17 cellular contexts compared by ENCODE assay signal in genomic region chr2:19733951-19734425, GRCh38.
A peak's percentile ranks its signal among the peaks of the same experiment; 100 is the strongest.
DNase-seq lines count a peak whose midpoint lies in the region; ATAC-seq and TF ChIP-seq lines count a peak whose summit lies in the region.
"Had no signal": no experiment of that assay in that cellular context is flagged by ENCODE, and none has a peak within 500 bp of the region (broad histone marks: within the 10 kb centered on the region; RNA-seq: fewer than 3 reads in every experiment).

No MANE protein-coding gene starts in this region.

- H3K4me3 ChIP-seq in PC-3 (ENCODE audit: low read length) = no peak overlapping the region
- no peak overlapping the region for H3K4me3 ChIP-seq in psoas muscle
- H3K4me3 ChIP-seq: BLaER1 treated with 17β-estradiol and CSF1 and Interleukin-3, amounts not matched to agents 10 nM and 100 nM; spleen had no signal

- H3K9me3 ChIP-seq in PC-3 (ENCODE audit: low read length) (no peaks in the 10 kb centered on the region), psoas muscle (no peaks in the 10 kb centered on the region)
- H3K9me3 ChIP-seq: BLaER1 treated with 17β-estradiol and CSF1 and Interleukin-3, amounts not matched to agents 10 nM and 100 nM; spleen had no signal

- H4K20me1 ChIP-seq in PC-3 (ENCODE audit: low read length) = no peaks in the 10 kb centered on the region
- H4K20me1 ChIP-seq: BLaER1 treated with 17β-estradiol and CSF1 and Interleukin-3, amounts not matched to agents 10 nM and 100 nM had no signal

- no peaks in the 10 kb centered on the region for H3F3A ChIP-seq in PC-3 (ENCODE audit: low read length, unreplicated experiment)

- H3K27me3 ChIP-seq in PC-3 (ENCODE audit: low read length) (no peaks in the 10 kb centered on the region), psoas muscle (ENCODE audit: insufficient read depth in 3 of 3, low read length in 2 of 3) (peaks cover 0 to 5% (median 0%) of the 10 kb centered on the region in 3 donors)
- H3K27me3 ChIP-seq: BLaER1 treated with 17β-estradiol and CSF1 and Interleukin-3, amounts not matched to agents 10 nM and 100 nM; spleen had no signal

- no peaks in the 10 kb centered on the region for H3K79me2 ChIP-seq in PC-3 (ENCODE audit: low read length)

- H3K36me3 ChIP-seq in PC-3 (ENCODE audit: low read depth, low read length) (no peaks in the 10 kb centered on the region), psoas muscle (ENCODE audit: insufficient read depth in 1 of 2, low read depth in 1 of 2) (no peaks in the 10 kb centered on the region)
- H3K36me3 ChIP-seq: BLaER1 treated with 17β-estradiol and CSF1 and Interleukin-3, amounts not matched to agents 10 nM and 100 nM; spleen had no signal

- peak; percentile 29; the same call in 1 of the 2 replicates for ATAC-seq in PC-3
- ATAC-seq in psoas muscle = peak in 3 of 4 donors; percentile 55 to 74 (median 66)
- no peak for ATAC-seq in GM21737 (IDR thresholded peaks at IDR 0.05; ENCODE audit: unreplicated experiment)
- ATAC-seq in GM21423 (IDR thresholded peaks at IDR 0.05; ENCODE audit: unreplicated experiment) = no peak
- ATAC-seq in omental fat pad (ENCODE audit: low FRiP score) = no peak
- ATAC-seq: activated naive CD4-positive, alpha-beta T cell treated with anti-CD3 and anti-CD28 coated beads, Interleukin-2, amount 50 U/mL, for 72 hours; stimulated activated naive CD8-positive, alpha-beta T cell treated with anti-CD3 and anti-CD28 coated beads, Interleukin-15, amount 100 ng/mL, for 72 hours had no signal

- CTCF ChIA-PET in PC-3 (lab: Charles Lee) = interaction anchor here (0.5 kb wide), 1 partner anchor 15 kb away, joined by 3 read pairs; no protein-coding TSS in a partner anchor

- no peaks in the 10 kb centered on the region for H3K9me2 ChIP-seq in PC-3 (replicated peaks; ENCODE audit: low read length)

- 0 out of 2 replicates have a peak overlapping the region, but pooled peaks have one; percentile 15 for H2AFZ ChIP-seq in PC-3 (ENCODE audit: low read length)

- no peak overlapping the region for H3K4me2 ChIP-seq in PC-3 (ENCODE audit: low read length)
- H3K4me2 ChIP-seq: BLaER1 treated with 17β-estradiol and CSF1 and Interleukin-3, amounts not matched to agents 10 nM and 100 nM had no signal

- no peak overlapping the region for H3K27ac ChIP-seq in PC-3 (ENCODE audit: low read length)
- no peak overlapping the region for H3K27ac ChIP-seq in psoas muscle
- H3K27ac ChIP-seq: BLaER1 treated with 17β-estradiol and CSF1 and Interleukin-3, amounts not matched to agents 10 nM and 100 nM; spleen had no signal

- intact Hi-C loops in PC-3 (cut with micrococcal nuclease) (no loop called here), psoas muscle (cut with DNase I) (no loop called here)

- 14 to 35% (median 25%) methylated on average over 3 of the region's 3 CpGs for WGBS in psoas muscle, 3 donors

- BruUV-seq in PC-3 (replicated peaks; lab: Mats Ljungman, UMichigan) = no TSS peak

- DNase-seq in Daoy (ENCODE audit: low read depth) = peak; percentile 73
- peak; percentile 23 for DNase-seq in PC-3
- peak; percentile 72 for DNase-seq in fibroblast of peridontal ligament (ENCODE audit: extremely low read depth)
- DNase-seq in psoas muscle = no peak
- no peak for DNase-seq in NCI-H774 (lab: John Stamatoyannopoulos, UW)
- no peak for DNase-seq in omental fat pad (ENCODE audit: low spot score)
- DNase-seq: DMS79; MM.1S; NCI-H2081; occipital lobe; spleen; stimulated activated naive CD8-positive, alpha-beta T cell treated with anti-CD3 and anti-CD28 coated beads, Interleukin-15, amount 100 ng/mL, for 72 hours; T-helper 2 cell had no signal

- TF ChIP-seq CTCF in PC-3 (conservative IDR thresholded peaks at IDR 0.05; ENCODE audit: low read depth, low read length) (no peak), psoas muscle (IDR thresholded peaks at IDR 0.05) (no peak), omental fat pad (IDR thresholded peaks at IDR 0.05) (no peak)

- POLR2A ChIA-PET in PC-3 (lab: Charles Lee; ENCODE audit: unreplicated experiment) = no interaction called here

- H3K4me1 ChIP-seq in PC-3 (ENCODE audit: insufficient read depth, low read length) = no peaks in the 10 kb centered on the region
- peaks cover 43% of the 10 kb centered on the region for H3K4me1 ChIP-seq in psoas muscle
- H3K4me1 ChIP-seq: BLaER1 treated with 17β-estradiol and CSF1 and Interleukin-3, amounts not matched to agents 10 nM and 100 nM; spleen had no signal

- no peak overlapping the region for H3K9ac ChIP-seq in PC-3 (ENCODE audit: low read length)
- H3K9ac ChIP-seq: BLaER1 treated with 17β-estradiol and CSF1 and Interleukin-3, amounts not matched to agents 10 nM and 100 nM had no signal

Comparison
In these comparisons a context has a peak if more than half of its experiments do, and no peak if none do; other contexts are left out.
1. DNase-seq: peak in Daoy (single experiment), PC-3 (single experiment) and fibroblast of peridontal ligament (single experiment); none in psoas muscle (0 of 2), NCI-H774 (single experiment) and omental fat pad (single experiment).
2. ATAC-seq: peak in PC-3 (single experiment) and psoas muscle (3 of 4); none in GM21737 (single experiment), GM21423 (single experiment) and omental fat pad (single experiment).